12 cellular contexts compared by ENCODE assay signal in genomic region chr17:77446959-77447634, GRCh38.
A peak's percentile ranks its signal among the peaks of the same experiment; 100 is the strongest.
DNase-seq lines count a peak whose midpoint lies in the region; ATAC-seq and TF ChIP-seq lines count a peak whose summit lies in the region.
"Had no signal": no experiment of that assay in that cellular context is flagged by ENCODE, and none has a peak within 500 bp of the region (broad histone marks: within the 10 kb centered on the region; RNA-seq: fewer than 3 reads in every experiment).

No MANE protein-coding gene starts in this region.

- H3K9me3 ChIP-seq in hepatocyte (ENCODE audit: low read depth) (no peaks in the 10 kb centered on the region), aorta (ENCODE audit: control insufficient read depth, low read length) (no peaks in the 10 kb centered on the region)
- H3K9me3 ChIP-seq: SJSA1 had no signal

- no peak overlapping the region for H2AFZ ChIP-seq in hepatocyte

- no peaks in the 10 kb centered on the region for H3K9me2 ChIP-seq in hepatocyte (replicated peaks; ENCODE audit: insufficient read depth)

- H3K4me3 ChIP-seq in hepatocyte: no peak overlapping the region
- no peak overlapping the region for H3K4me3 ChIP-seq in aorta (ENCODE audit: low read length in 2 of 2)
- H3K4me3 ChIP-seq: SJSA1 had no signal

- CTCF ChIA-PET in activated CD4-positive, alpha-beta T cell treated with anti-CD3 and anti-CD28 coated beads, Interleukin-2, amount 10 ng/mL, durations not matched to agents 7 days and 5 days (lab: Charles Lee): interaction anchor here (0.8 to 1.6 kb wide), 3 partner anchors 20 to 58 kb away, joined by 3 to 4 read pairs (median 3); no protein-coding TSS in a partner anchor
- CTCF ChIA-PET in activated CD4-positive, alpha-beta memory T cell treated with anti-CD3 and anti-CD28 coated beads for 36 hours (lab: Charles Lee): interaction anchor here (0.7 kb wide), 1 partner anchor 511 kb away, joined by 3 read pairs; the partner anchor contains the start of gene TNRC6C

- peaks cover 85% of the 10 kb centered on the region for H3K4me1 Mint-ChIP-seq in activated CD4-positive, alpha-beta T cell treated with anti-CD3 and anti-CD28 coated beads, Interleukin-2, amount 10 ng/mL, durations not matched to agents 7 days and 5 days
- peaks cover 73% of the 10 kb centered on the region for H3K4me1 Mint-ChIP-seq in activated CD4-positive, alpha-beta memory T cell treated with anti-CD3 and anti-CD28 coated beads for 36 hours (ENCODE audit: low read depth)
- H3K4me1 Mint-ChIP-seq in stimulated activated naive CD8-positive, alpha-beta T cell treated with anti-CD3 and anti-CD28 coated beads, Interleukin-15, amount 100 ng/mL, for 72 hours: peaks cover 87% of the 10 kb centered on the region
- peaks cover 40% of the 10 kb centered on the region for H3K4me1 Mint-ChIP-seq in progenitor cell of endocrine pancreas (ENCODE audit: low read depth)

- H3K27me3 Mint-ChIP-seq in activated CD4-positive, alpha-beta T cell treated with anti-CD3 and anti-CD28 coated beads, Interleukin-2, amount 10 ng/mL, durations not matched to agents 7 days and 5 days: no peaks in the 10 kb centered on the region
- no peaks in the 10 kb centered on the region for H3K27me3 Mint-ChIP-seq in activated CD4-positive, alpha-beta memory T cell treated with anti-CD3 and anti-CD28 coated beads for 36 hours
- no peaks in the 10 kb centered on the region for H3K27me3 Mint-ChIP-seq in stimulated activated naive CD8-positive, alpha-beta T cell treated with anti-CD3 and anti-CD28 coated beads, Interleukin-15, amount 100 ng/mL, for 72 hours
- H3K27me3 Mint-ChIP-seq in progenitor cell of endocrine pancreas: no peaks in the 10 kb centered on the region

- no peak for ATAC-seq in stimulated activated naive CD8-positive, alpha-beta T cell treated with anti-CD3 and anti-CD28 coated beads, Interleukin-15, amount 100 ng/mL, for 72 hours
- ATAC-seq in aorta (ENCODE audit: low FRiP score): no peak

- intact Hi-C loops in activated CD4-positive, alpha-beta memory T cell treated with anti-CD3 and anti-CD28 coated beads for 36 hours (cut with micrococcal nuclease): no loop called here
- intact Hi-C loops in aorta (cut with DNase I): no loop called here

- H3K27ac ChIP-seq in hepatocyte (peak overlapping the region; percentile 86), aorta (ENCODE audit: low read depth in 1 of 2, low read length in 2 of 2) (no peak overlapping the region)
- H3K27ac ChIP-seq: SJSA1 had no signal

- H3K27me3 ChIP-seq in hepatocyte (no peaks in the 10 kb centered on the region), aorta (ENCODE audit: control insufficient read depth in 1 of 2, insufficient read depth in 2 of 2, low read length in 1 of 2) (no peaks in the 10 kb centered on the region)
- H3K27me3 ChIP-seq: SJSA1 had no signal

- TF ChIP-seq CTCF in hepatocyte (IDR thresholded peaks at IDR 0.05; ENCODE audit: poor library complexity): no peak
- TF ChIP-seq CTCF in progenitor cell of endocrine pancreas (IDR thresholded peaks at IDR 0.05; ENCODE audit: unreplicated experiment): no peak

- H3K4me2 ChIP-seq in hepatocyte: no peak overlapping the region

- WGBS in hepatocyte (ENCODE audit: low lambda C conversion rate, missing lambda C conversion rate): 87% methylated on average over 20 of the region's 20 CpGs
- WGBS in aorta, 2 donors: 81 to 87% methylated on average over 20 of the region's 20 CpGs

- DNase-seq in activated CD4-positive, alpha-beta T cell treated with anti-CD3 and anti-CD28 coated beads, Interleukin-2, amount 10 ng/mL, durations not matched to agents 7 days and 5 days: no peak
- no peak for DNase-seq in activated CD4-positive, alpha-beta T cell treated with anti-CD3 and anti-CD28 coated beads, Interleukin-2, amount 50 U/mL, for 1 hour
- no peak for DNase-seq in activated CD4-positive, alpha-beta memory T cell treated with anti-CD3 and anti-CD28 coated beads for 36 hours
- no peak for DNase-seq in hepatocyte (ENCODE audit: low spot score)
- DNase-seq in stimulated activated naive CD8-positive, alpha-beta T cell treated with anti-CD3 and anti-CD28 coated beads, Interleukin-15, amount 100 ng/mL, for 72 hours: no peak
- no peak for DNase-seq in DMS79 (lab: John Stamatoyannopoulos, UW)
- DNase-seq in aorta: no peak
- DNase-seq in progenitor cell of endocrine pancreas (ENCODE audit: low spot score, unreplicated experiment): no peak
- DNase-seq: activated CD8-positive, alpha-beta memory T cell treated with anti-CD3 and anti-CD28 coated beads, Interleukin-2, amount 50 U/mL, for 4 hours; effector CD8-positive, alpha-beta T cell; NCI-H226 had no signal

- peaks cover 40% of the 10 kb centered on the region for H4K20me1 ChIP-seq in hepatocyte (ENCODE audit: insufficient read depth, poor library complexity, severe bottlenecking)

- POLR2A ChIA-PET in activated CD4-positive, alpha-beta T cell treated with anti-CD3 and anti-CD28 coated beads, Interleukin-2, amount 10 ng/mL, durations not matched to agents 7 days and 5 days (lab: Charles Lee): no interaction called here
- POLR2A ChIA-PET in activated CD4-positive, alpha-beta memory T cell treated with anti-CD3 and anti-CD28 coated beads for 36 hours (lab: Charles Lee): interaction anchor here (0.9 kb wide), 1 partner anchor 71 kb away, joined by 3 read pairs; no protein-coding TSS in a partner anchor

- H3K4me1 ChIP-seq in hepatocyte (ENCODE audit: insufficient read depth): peaks cover 60% of the 10 kb centered on the region
- H3K4me1 ChIP-seq in aorta (ENCODE audit: control insufficient read depth in 1 of 2, insufficient read depth in 2 of 2, low read length in 2 of 2): peaks cover 0 to 1% of the 10 kb centered on the region in 2 donors

- H3K36me3 Mint-ChIP-seq in activated CD4-positive, alpha-beta T cell treated with anti-CD3 and anti-CD28 coated beads, Interleukin-2, amount 10 ng/mL, durations not matched to agents 7 days and 5 days (ENCODE audit: low read depth): peaks cover 58% of the 10 kb centered on the region
- peaks cover 11% of the 10 kb centered on the region for H3K36me3 Mint-ChIP-seq in activated CD4-positive, alpha-beta memory T cell treated with anti-CD3 and anti-CD28 coated beads for 36 hours
- peaks cover 2% of the 10 kb centered on the region for H3K36me3 Mint-ChIP-seq in progenitor cell of endocrine pancreas (ENCODE audit: insufficient read depth)

- no peaks in the 10 kb centered on the region for H3K36me3 ChIP-seq in hepatocyte (replicated peaks; ENCODE audit: insufficient read depth, low read depth)
- no peaks in the 10 kb centered on the region for H3K36me3 ChIP-seq in aorta (ENCODE audit: control insufficient read depth in 1 of 2, insufficient read depth in 2 of 2, low read length in 1 of 2)

- H3K27ac Mint-ChIP-seq in activated CD4-positive, alpha-beta T cell treated with anti-CD3 and anti-CD28 coated beads, Interleukin-2, amount 10 ng/mL, durations not matched to agents 7 days and 5 days: peak overlapping the region; percentile 97
- H3K27ac Mint-ChIP-seq in activated CD4-positive, alpha-beta memory T cell treated with anti-CD3 and anti-CD28 coated beads for 36 hours: peak overlapping the region; percentile 98
- peak overlapping the region in 1 of 2 donors; percentile 92 for H3K27ac Mint-ChIP-seq in stimulated activated naive CD8-positive, alpha-beta T cell treated with anti-CD3 and anti-CD28 coated beads, Interleukin-15, amount 100 ng/mL, for 72 hours
- no peak overlapping the region for H3K27ac Mint-ChIP-seq in progenitor cell of endocrine pancreas

- peak overlapping the region; percentile 83 for H3K4me3 Mint-ChIP-seq in activated CD4-positive, alpha-beta T cell treated with anti-CD3 and anti-CD28 coated beads, Interleukin-2, amount 10 ng/mL, durations not matched to agents 7 days and 5 days
- no peak overlapping the region for H3K4me3 Mint-ChIP-seq in activated CD4-positive, alpha-beta memory T cell treated with anti-CD3 and anti-CD28 coated beads for 36 hours
- H3K4me3 Mint-ChIP-seq in stimulated activated naive CD8-positive, alpha-beta T cell treated with anti-CD3 and anti-CD28 coated beads, Interleukin-15, amount 100 ng/mL, for 72 hours: peak overlapping the region; percentile 73 to 86
- H3K4me3 Mint-ChIP-seq in progenitor cell of endocrine pancreas (ENCODE audit: low read depth): no peak overlapping the region

- no peaks in the 10 kb centered on the region for H3K9me3 Mint-ChIP-seq in activated CD4-positive, alpha-beta T cell treated with anti-CD3 and anti-CD28 coated beads, Interleukin-2, amount 10 ng/mL, durations not matched to agents 7 days and 5 days
- H3K9me3 Mint-ChIP-seq in activated CD4-positive, alpha-beta memory T cell treated with anti-CD3 and anti-CD28 coated beads for 36 hours: no peaks in the 10 kb centered on the region
- H3K9me3 Mint-ChIP-seq in stimulated activated naive CD8-positive, alpha-beta T cell treated with anti-CD3 and anti-CD28 coated beads, Interleukin-15, amount 100 ng/mL, for 72 hours: no peaks in the 10 kb centered on the region
- no peaks in the 10 kb centered on the region for H3K9me3 Mint-ChIP-seq in progenitor cell of endocrine pancreas (ENCODE audit: low read depth)

- peaks cover 92% of the 10 kb centered on the region for H3K79me2 ChIP-seq in hepatocyte

Comparison
In these comparisons a context has a peak if more than half of its experiments do, and no peak if none do; other contexts are left out.
1. H3K4me3 Mint-ChIP-seq: peak in activated CD4-positive, alpha-beta T cell treated with anti-CD3 and anti-CD28 coated beads, Interleukin-2, amount 10 ng/mL, durations not matched to agents 7 days and 5 days (single experiment) and stimulated activated naive CD8-positive, alpha-beta T cell treated with anti-CD3 and anti-CD28 coated beads, Interleukin-15, amount 100 ng/mL, for 72 hours (2 of 2); none in activated CD4-positive, alpha-beta memory T cell treated with anti-CD3 and anti-CD28 coated beads for 36 hours (single experiment) and progenitor cell of endocrine pancreas (single experiment).